ENCODE assay signal across 1 cellular context in genomic region chr5:42620579-42621216, GRCh38.
TF ChIP-seq lines count a peak whose summit lies in the region.

No MANE protein-coding gene starts in this region.

TF ChIP-seq in endothelial cell of umbilical vein, 7 proteins besides CTCF, POLR2A, EP300 and RAD21 (continued from another document):
- TF ChIP-seq EZH2 (IDR thresholded peaks at IDR 0.05; ENCODE audit: borderline replicate concordance, low read depth, low read length, severe bottlenecking) = no peak
